ENCODE assay signal across 8 cellular contexts in genomic region chr2:105873721-105874120, GRCh38.
DNase-seq lines count a peak whose midpoint lies in the region; ATAC-seq and TF ChIP-seq lines count a peak whose summit lies in the region.

No MANE protein-coding gene starts in this region.

- TF ChIP-seq CTCF in fibroblast of mammary gland (conservative IDR thresholded peaks at IDR 0.05; ENCODE audit: control insufficient read depth, insufficient read depth, low read depth, low read length): peak; percentile 8

- H3K27me3 ChIP-seq in ACC112 (ENCODE audit: insufficient read depth, low read length): no peaks in the 10 kb centered on the region

- peak overlapping the region; percentile 14; the same call in 1 of the 2 replicates for H3K4me3 ChIP-seq in ACC112 (ENCODE audit: low read depth, low read length)
- no peak overlapping the region for H3K4me3 ChIP-seq in fibroblast of mammary gland (ENCODE audit: control insufficient read depth, low read depth, low read length)

- peak; percentile 71 for DNase-seq in activated CD4-positive, CD25-positive, alpha-beta regulatory T cell treated with anti-CD3 and anti-CD28 coated beads, Interleukin-2, amount 50 U/mL, for 72 hours
- DNase-seq in fibroblast of mammary gland (ENCODE audit: low read depth) (peak; percentile 89), pons (ENCODE audit: low spot score) (no peak), putamen (ENCODE audit: low spot score) (no peak)
- peak; percentile 79 for DNase-seq in stimulated activated CD4-positive, alpha-beta T cell treated with anti-CD3 and anti-CD28 coated beads, Interleukin-4, amount 100 ng/mL, for 24 hours

- H3K36me3 ChIP-seq in ACC112 (ENCODE audit: insufficient read depth, low read length): no peaks in the 10 kb centered on the region

- ATAC-seq in GM19035 (IDR thresholded peaks at IDR 0.05; ENCODE audit: unreplicated experiment): peak; percentile 93
- ATAC-seq in HG03103 (IDR thresholded peaks at IDR 0.05; ENCODE audit: low read depth, unreplicated experiment): peak; percentile 86

- peaks cover 14% of the 10 kb centered on the region for H3K4me1 ChIP-seq in ACC112 (ENCODE audit: control insufficient read depth, insufficient read depth, low read length, unreplicated experiment)

- no peaks in the 10 kb centered on the region for H3K79me2 ChIP-seq in ACC112 (ENCODE audit: control insufficient read depth, insufficient read depth, low read length, unreplicated experiment)

- no peak overlapping the region for H2AFZ ChIP-seq in ACC112 (ENCODE audit: low read length, unreplicated experiment)

- peak overlapping the region; percentile 23; the same call in 1 of the 2 replicates for H3K27ac ChIP-seq in ACC112 (ENCODE audit: low read depth, low read length)

Comparison
In these comparisons a context has a peak if more than half of its experiments do, and no peak if none do; other contexts are left out.
1. DNase-seq: peak in activated CD4-positive, CD25-positive, alpha-beta regulatory T cell treated with anti-CD3 and anti-CD28 coated beads, Interleukin-2, amount 50 U/mL, for 72 hours (single experiment), fibroblast of mammary gland (single experiment) and stimulated activated CD4-positive, alpha-beta T cell treated with anti-CD3 and anti-CD28 coated beads, Interleukin-4, amount 100 ng/mL, for 24 hours (single experiment); none in pons (single experiment) and putamen (single experiment).